14 cellular contexts compared by ENCODE assay signal in genomic region chr17:43444223-43445008, GRCh38. TPM values are rescaled to one million over a fixed set of nuclear protein-coding genes. Genes with fewer than 3 reads are reported as not detected.
DNase-seq lines count a peak whose midpoint lies in the region; ATAC-seq and TF ChIP-seq lines count a peak whose summit lies in the region.
"Had no signal": no experiment of that assay in that cellular context is flagged by ENCODE, and none has a peak within 500 bp of the region (broad histone marks: within the 10 kb centered on the region; RNA-seq: fewer than 3 reads in every experiment).

No MANE protein-coding gene starts in this region.

- H3K4me1 ChIP-seq in mesenchymal stem cell (ENCODE audit: control insufficient read depth, insufficient read depth, low read depth, low read length) (peaks cover 3% of the 10 kb centered on the region), thyroid gland (peaks cover 22 to 29% of the 10 kb centered on the region in 2 donors)

- no peak overlapping the region for H3K9ac ChIP-seq in mesenchymal stem cell (ENCODE audit: low read length)

- H4K91ac ChIP-seq in mesenchymal stem cell (ENCODE audit: low read length): no peak overlapping the region

- ATAC-seq in SK-N-SH treated with all-trans-retinoic acid at 6 μM for 48 hours (no peak), GM18868 (IDR thresholded peaks at IDR 0.05; ENCODE audit: unreplicated experiment) (no peak)
- ATAC-seq: activated CD4-positive, alpha-beta T cell treated with anti-CD3 and anti-CD28 coated beads for 36 hours; stimulated activated effector memory CD8-positive, alpha-beta T cell treated with anti-CD3 and anti-CD28 coated beads, Interleukin-12 subunit alpha, Interleukin-12 subunit beta, amount 100 ng/mL, for 72 hours had no signal

- H3K27me3 ChIP-seq in mesenchymal stem cell (ENCODE audit: control insufficient read depth in 1 of 2, insufficient read depth in 1 of 2, low read length in 2 of 2): no peaks in the 10 kb centered on the region
- H3K27me3 ChIP-seq in thyroid gland: no peaks in the 10 kb centered on the region

- peak overlapping the region; percentile 35 for H3K27ac ChIP-seq in mesenchymal stem cell (ENCODE audit: low read length, poor library complexity, severe bottlenecking)
- peak overlapping the region; percentile 84 to 92 (median 92) for H3K27ac ChIP-seq in thyroid gland

- TF ChIP-seq POLR2A in thyroid gland (IDR thresholded peaks at IDR 0.05): peak in 1 of 2 donors; percentile 73

- H3K4me2 ChIP-seq in mesenchymal stem cell (ENCODE audit: low read length, poor library complexity, severe bottlenecking): no peak overlapping the region

- peak overlapping the region; percentile 19 to 38 for H3K18ac ChIP-seq in mesenchymal stem cell (ENCODE audit: low read depth in 1 of 2, low read length in 2 of 2)

- WGBS in mesenchymal stem cell: 75% methylated on average over 7 of the region's 8 CpGs
- WGBS in thyroid gland, 2 donors: 33 to 47% methylated on average over 8 of the region's 8 CpGs

- H3K36me3 ChIP-seq in mesenchymal stem cell (ENCODE audit: control insufficient read depth in 1 of 2, insufficient read depth in 2 of 2, low read depth in 1 of 2, low read length in 2 of 2): no peaks in the 10 kb centered on the region
- H3K36me3 ChIP-seq in thyroid gland: no peaks in the 10 kb centered on the region

- H3K4ac ChIP-seq in mesenchymal stem cell (ENCODE audit: low read depth in 1 of 2, low read length in 2 of 2): no peak overlapping the region

- no peak for TF ChIP-seq CTCF in epithelial cell of esophagus (IDR thresholded peaks at IDR 0.05; ENCODE audit: insufficient read depth, low read depth, low read length, missing control alignments)
- TF ChIP-seq CTCF in thyroid gland (IDR thresholded peaks at IDR 0.05): no peak

- H3K4me3 ChIP-seq in epithelial cell of esophagus (ENCODE audit: low read length) (no peak overlapping the region), mesenchymal stem cell (ENCODE audit: insufficient read depth in 1 of 2, low read depth in 1 of 2, low read length in 2 of 2) (no peak overlapping the region), thyroid gland (replicated peaks in 1 of 3) (no peak overlapping the region)

- no peak overlapping the region for H2BK15ac ChIP-seq in mesenchymal stem cell (ENCODE audit: low read depth, poor library complexity, severe bottlenecking)

- H3K14ac ChIP-seq in mesenchymal stem cell (ENCODE audit: low read length in 2 of 2): no peak overlapping the region

- H4K8ac ChIP-seq in mesenchymal stem cell (ENCODE audit: low read length): peak overlapping the region; percentile 17

- no peak overlapping the region for H3K23ac ChIP-seq in mesenchymal stem cell (ENCODE audit: low read length in 2 of 2)

- no peak overlapping the region for H2BK5ac ChIP-seq in mesenchymal stem cell (ENCODE audit: low read depth, low read length, poor library complexity, severe bottlenecking)

- peak overlapping the region in 1 of 2 experiments; percentile 59 for H2BK12ac ChIP-seq in mesenchymal stem cell (ENCODE audit: low read length in 2 of 2)

- DNase-seq in M059J (ENCODE audit: low read depth) (peak; percentile 90), epithelial cell of esophagus (ENCODE audit: low read depth) (peak; percentile 80), mesenchymal stem cell (peak; percentile 76), thyroid gland (peak; percentile 80 to 84), D341Med (ENCODE audit: low spot score) (no peak), NCI-H446 treated with DMSO at 0.1 percent for 48 hours (lab: John Stamatoyannopoulos, UW) (no peak)
- DNase-seq: activated CD4-positive, alpha-beta T cell treated with anti-CD3 and anti-CD28 coated beads for 36 hours; activated T-cell treated with anti-CD3 and anti-CD28 coated beads for 4 hours; NCI-H1930; NCI-H748 treated with DMSO at 0.1 percent for 48 hours; stimulated activated CD4-positive, alpha-beta T cell treated with anti-CD3 and anti-CD28 coated beads, Interleukin-4, amount 100 ng/mL, for 24 hours had no signal

- H3K9me3 ChIP-seq in mesenchymal stem cell (ENCODE audit: control insufficient read depth, low read length) (no peaks in the 10 kb centered on the region), thyroid gland (no peaks in the 10 kb centered on the region)

- H2AK5ac ChIP-seq in mesenchymal stem cell (ENCODE audit: low read length, severe bottlenecking): peak overlapping the region; percentile 49

- H2AFZ ChIP-seq in mesenchymal stem cell (ENCODE audit: low read depth, low read length): no peak overlapping the region

- H3K79me1 ChIP-seq in mesenchymal stem cell (replicated peaks; ENCODE audit: low read length, poor library complexity, severe bottlenecking): no peaks in the 10 kb centered on the region

- H2BK120ac ChIP-seq in mesenchymal stem cell (ENCODE audit: low read depth, low read length): no peak overlapping the region

- intact Hi-C loops in thyroid gland (cut with DNase I): no loop called here

TF ChIP-seq in SK-N-SH treated with all-trans-retinoic acid at 6 μM for 48 hours, 23 proteins besides CTCF, POLR2A, EP300 and RAD21 (continues in another document):
- TF ChIP-seq PATZ1 (CRISPR knock-in tag; IDR thresholded peaks at IDR 0.05; ENCODE audit: borderline replicate concordance) (no peak), TCF4 (CRISPR knock-in tag; IDR thresholded peaks at IDR 0.05; ENCODE audit: borderline replicate concordance) (no peak), TSHZ2 (CRISPR knock-in tag; IDR thresholded peaks at IDR 0.05) (no peak), SNAI2 (CRISPR knock-in tag; IDR thresholded peaks at IDR 0.05) (no peak), CREB5 (CRISPR knock-in tag; IDR thresholded peaks at IDR 0.05; ENCODE audit: low read depth) (no peak), ZC3H10 (CRISPR knock-in tag; IDR thresholded peaks at IDR 0.05) (no peak)

RNA-seq across cellular contexts. Expression of gene DHX8, which starts 39.4 kb away (rescaled TPM):
- total RNA-seq in M059J (2014; rRNA removed; shearing (Covaris generic)): 53.7 and 62.9 TPM in 2 replicates
- 28.3 TPM for polyA plus RNA-seq in mesenchymal stem cell (2013, experiment 1 of 2)
- 28.4 TPM for polyA plus RNA-seq in mesenchymal stem cell (2013, experiment 2 of 2)
- total RNA-seq in thyroid gland: 100 to 1,000 TPM in 2 of 4 donors, 10 to 100 TPM in 2; 31.4 to 864 (median 78.8) TPM

RNA-seq across cellular contexts. Expression of gene ARL4D, which starts 45.6 kb away (rescaled TPM):
- 15.1 and 18.4 TPM in 2 replicates for total RNA-seq in M059J (2014; rRNA removed; shearing (Covaris generic))
- polyA plus RNA-seq in mesenchymal stem cell (2013, experiment 1 of 2): 8.4 TPM
- polyA plus RNA-seq in mesenchymal stem cell (2013, experiment 2 of 2): 8.7 TPM
- total RNA-seq in thyroid gland: 10 to 100 TPM; 32.8 to 57.4 (median 48.9) TPM

Comparison
In these comparisons a context has a peak if more than half of its experiments do, and no peak if none do; other contexts are left out.
1. DNase-seq: peak in M059J (single experiment), epithelial cell of esophagus (single experiment), mesenchymal stem cell (single experiment) and thyroid gland (2 of 2); none in D341Med (single experiment) and NCI-H446 treated with DMSO at 0.1 percent for 48 hours (single experiment).